11 cellular contexts compared by ENCODE assay signal in the genomic region with DNA sequence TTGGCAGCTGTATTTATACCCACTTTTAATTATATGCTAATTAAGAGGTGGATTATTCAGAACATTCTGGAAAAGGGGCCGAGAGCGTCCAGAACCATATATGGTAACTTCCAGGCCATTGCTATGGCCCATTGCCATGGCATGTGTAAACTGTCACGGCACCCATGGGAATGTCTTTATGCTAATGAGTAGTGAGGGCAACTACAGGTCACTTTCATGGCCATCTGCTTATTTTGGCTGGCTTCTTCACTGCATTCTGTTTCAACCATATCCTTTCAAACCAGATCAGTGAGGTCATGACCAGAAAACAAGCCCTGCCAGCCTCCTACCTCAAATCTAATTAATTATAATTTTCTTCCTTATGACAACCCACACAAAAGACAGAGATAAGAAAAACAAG.
A peak's percentile ranks its signal among the peaks of the same experiment; 100 is the strongest.
DNase-seq lines count a peak whose midpoint lies in the region; ATAC-seq and TF ChIP-seq lines count a peak whose summit lies in the region.
"Had no signal": no experiment of that assay in that cellular context is flagged by ENCODE, and none has a peak within 500 bp of the region (broad histone marks: within the 10 kb centered on the region; RNA-seq: fewer than 3 reads in every experiment).

No MANE protein-coding gene starts in this region.

- no CpG with 5 or more reads among the region's 3 CpGs for WGBS in mesendoderm (ENCODE audit: extremely low coverage, insufficient coverage, low lambda C conversion rate)

- TF ChIP-seq CTCF in BE2C (IDR thresholded peaks at IDR 0.05; ENCODE audit: low read depth, low read length), result no peak
- TF ChIP-seq CTCF in cardiac fibroblast (IDR thresholded peaks at IDR 0.05; ENCODE audit: low read depth, low read length), result no peak

- H3K4me1 ChIP-seq in BE2C (peaks cover 16% of the 10 kb centered on the region), mesendoderm (ENCODE audit: control insufficient read depth, low read depth, low read length) (no peaks in the 10 kb centered on the region)

- no peaks in the 10 kb centered on the region for H3K79me1 ChIP-seq in mesendoderm (ENCODE audit: low read length)

- ATAC-seq in HG02852 (IDR thresholded peaks at IDR 0.05; ENCODE audit: unreplicated experiment), result no peak
- ATAC-seq: mucosa of descending colon had no signal

- H3K4me3 ChIP-seq in BE2C (ENCODE audit: low read depth, low read length) (no peak overlapping the region), cardiac fibroblast (replicated peaks in 1 of 2; ENCODE audit: low read depth in 2 of 2, low read length in 2 of 2) (no peak overlapping the region), mesendoderm (ENCODE audit: low read length) (no peak overlapping the region)
- H3K4me3 ChIP-seq: mucosa of descending colon had no signal

- H3K27me3 ChIP-seq in BE2C (no peaks in the 10 kb centered on the region), mesendoderm (ENCODE audit: insufficient read depth, low read length, poor library complexity) (no peaks in the 10 kb centered on the region)

- DNase-seq in BE2C (peak; percentile 80), NCI-H146 treated with DMSO at 0.1 percent for 48 hours (lab: John Stamatoyannopoulos, UW; ENCODE audit: unreplicated experiment) (peak; percentile 67), cardiac fibroblast (ENCODE audit: low read depth in 2 of 2) (peak; percentile 59 to 74), left kidney (ENCODE audit: low read depth, low spot score) (peak; percentile 52), mesendoderm (no peak), OCI-M1 (lab: John Stamatoyannopoulos, UW) (no peak)
- no peak for DNase-seq in activated CD8-positive, alpha-beta memory T cell treated with anti-CD3 and anti-CD28 coated beads, Interleukin-2, amount 50 U/mL, for 48 hours
- DNase-seq: activated CD4-positive, alpha-beta T cell treated with anti-CD3 and anti-CD28 coated beads, Interleukin-2, amount 50 U/mL, for 4 hours; SW 1271 had no signal

- no peak overlapping the region for H2BK5ac ChIP-seq in mesendoderm (ENCODE audit: low read length)

- no peak overlapping the region for H3K56ac ChIP-seq in mesendoderm (ENCODE audit: low read length)

- H3K27ac ChIP-seq in mesendoderm (ENCODE audit: low read depth, low read length), result no peak overlapping the region

- H3K36me3 ChIP-seq in BE2C (no peaks in the 10 kb centered on the region), mesendoderm (ENCODE audit: control insufficient read depth, insufficient read depth, low read length) (peaks cover 2% of the 10 kb centered on the region)

- no peak overlapping the region for H2BK120ac ChIP-seq in mesendoderm (ENCODE audit: low read depth, low read length)

- H3K23ac ChIP-seq in mesendoderm (ENCODE audit: low read length), result no peak overlapping the region

- no peak overlapping the region for H2AK5ac ChIP-seq in mesendoderm (ENCODE audit: low read length)

- no peak overlapping the region for H4K8ac ChIP-seq in mesendoderm (ENCODE audit: low read depth, low read length)

- no peak overlapping the region for H2BK15ac ChIP-seq in mesendoderm (replicated peaks; ENCODE audit: low read depth)

- H3K9ac ChIP-seq in mesendoderm (ENCODE audit: low read length), result no peak overlapping the region

- H3K79me2 ChIP-seq in mesendoderm (ENCODE audit: control insufficient read depth, insufficient read depth, low read length), result no peaks in the 10 kb centered on the region

- H3K4ac ChIP-seq in mesendoderm (ENCODE audit: low read depth, low read length), result no peak overlapping the region

- no peak overlapping the region for H3K4me2 ChIP-seq in mesendoderm (ENCODE audit: low read length)

- H3K18ac ChIP-seq in mesendoderm (ENCODE audit: low read length), result no peak overlapping the region

- H4K5ac ChIP-seq in mesendoderm (ENCODE audit: low read length), result no peak overlapping the region

- H3K9me3 ChIP-seq in BE2C, result no peaks in the 10 kb centered on the region; the same call in 1 of the 2 replicates

Comparison
In these comparisons a context has a peak if more than half of its experiments do, and no peak if none do; other contexts are left out.
1. DNase-seq: peak in BE2C (single experiment), NCI-H146 treated with DMSO at 0.1 percent for 48 hours (single experiment), cardiac fibroblast (2 of 2) and left kidney (single experiment); none in mesendoderm (single experiment), OCI-M1 (single experiment) and activated CD8-positive, alpha-beta memory T cell treated with anti-CD3 and anti-CD28 coated beads, Interleukin-2, amount 50 U/mL, for 48 hours (single experiment).